Comparison of ENCODE assay signal across 8 cellular contexts in the genomic region with DNA sequence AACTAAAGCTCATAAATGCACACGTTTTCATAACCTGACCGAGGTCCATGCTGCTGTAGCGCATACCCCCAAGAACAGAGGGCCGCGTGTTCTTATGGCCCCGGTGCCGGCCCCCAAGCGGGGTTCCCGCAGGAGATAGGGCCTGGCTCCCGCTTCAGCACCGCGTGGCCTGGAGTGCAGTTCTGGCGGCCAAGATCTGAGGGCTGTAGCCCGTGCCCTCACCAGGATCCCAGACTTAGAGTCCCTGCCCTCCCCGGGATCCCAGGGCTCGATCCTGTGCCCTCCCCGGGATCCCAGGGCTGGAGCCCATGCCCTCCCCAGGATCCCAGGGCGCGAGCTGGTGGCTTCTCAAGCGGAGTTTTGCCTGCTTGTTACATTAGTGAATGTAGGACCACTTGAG. TPM values are rescaled to one million over a fixed set of nuclear protein-coding genes. Genes with fewer than 3 reads are reported as not detected.
DNase-seq lines count a peak whose midpoint lies in the region; ATAC-seq, FAIRE-seq and TF ChIP-seq lines count a peak whose summit lies in the region.

No MANE protein-coding gene starts in this region.

- no peaks in the 10 kb centered on the region for H3K27me3 ChIP-seq in GM06990 (replicated peaks; ENCODE audit: control insufficient read depth, insufficient read depth, low read length)
- H3K27me3 ChIP-seq in Peyer's patch = no peaks in the 10 kb centered on the region
- H3K27me3 ChIP-seq in pancreas = no peaks in the 10 kb centered on the region

- DNase-seq in GM06990 (ENCODE audit: extremely low read depth, insufficient read length) (no peak), Peyer's patch (no peak), epithelial cell of proximal tubule (ENCODE audit: low read depth) (no peak), pancreas (no peak), NCI-H1930 (lab: John Stamatoyannopoulos, UW) (no peak), HTR-8/SVneo (ENCODE audit: insufficient read length, low spot score) (no peak), DMS114 treated with DMSO at 0.1 percent for 48 hours (lab: John Stamatoyannopoulos, UW; ENCODE audit: unreplicated experiment) (no peak)

- H3K4me1 ChIP-seq in Peyer's patch (peaks cover 4 to 25% (median 13%) of the 10 kb centered on the region in 4 donors), pancreas (peaks cover 8 to 15% (median 13%) of the 10 kb centered on the region in 3 donors)

- 11 to 16% methylated on average over 20 of the region's 20 CpGs for WGBS in pancreas, 2 donors

- H3K36me3 ChIP-seq in GM06990 (ENCODE audit: control insufficient read depth, insufficient read depth, low read length) (peaks cover 4% of the 10 kb centered on the region), Peyer's patch (peaks cover 0 to 15% (median 0%) of the 10 kb centered on the region in 3 donors), pancreas (peaks cover 0 to 3% (median 0%) of the 10 kb centered on the region in 3 donors)

- H3K9me3 ChIP-seq in Peyer's patch = no peaks in the 10 kb centered on the region
- H3K9me3 ChIP-seq in pancreas = no peaks in the 10 kb centered on the region

- ATAC-seq in pancreas (no peak), GM18861 (IDR thresholded peaks at IDR 0.05; ENCODE audit: unreplicated experiment) (no peak)

- no peak for TF ChIP-seq POLR2A in Peyer's patch (IDR thresholded peaks at IDR 0.05)

- no peak for FAIRE-seq in pancreas (lab: Jason Lieb, UNC)
- FAIRE-seq in HTR-8/SVneo (lab: Jason Lieb, UNC) = no peak

- TF ChIP-seq CTCF in GM06990 (IDR thresholded peaks at IDR 0.05; ENCODE audit: insufficient read depth, low read length, poor library complexity, severe bottlenecking) = no peak
- TF ChIP-seq CTCF in Peyer's patch (IDR thresholded peaks at IDR 0.05) = no peak
- no peak for TF ChIP-seq CTCF in epithelial cell of proximal tubule (conservative IDR thresholded peaks at IDR 0.05; ENCODE audit: low read depth, low read length)
- no peak for TF ChIP-seq CTCF in pancreas (IDR thresholded peaks at IDR 0.05)

- peak overlapping the region; percentile 77 for H3K4me3 ChIP-seq in GM06990 (replicated peaks; ENCODE audit: low read depth, low read length)
- H3K4me3 ChIP-seq in Peyer's patch = peak overlapping the region; percentile 66 to 98 (median 90)
- H3K4me3 ChIP-seq in epithelial cell of proximal tubule (ENCODE audit: low read depth, low read length) = peak overlapping the region; percentile 95
- peak overlapping the region in 2 of 4 donors; percentile 96 for H3K4me3 ChIP-seq in pancreas

- H3K27ac ChIP-seq in Peyer's patch (peak overlapping the region; percentile 80 to 93 (median 90)), pancreas (peak overlapping the region in 3 of 4 donors; percentile 80 to 81 (median 81))

- intact Hi-C loops in pancreas (cut with DNase I) = no loop called here

RNA-seq across cellular contexts. Expression of gene GRPEL1, which starts 1.0 kb away (rescaled TPM):
- total RNA-seq in Peyer's patch = 10 to 100 TPM; 13.2 to 35.4 (median 17.8) TPM
- 45.8 and 52.7 TPM in 2 replicates for total RNA-seq in epithelial cell of proximal tubule
- total RNA-seq in pancreas = 10 to 100 TPM in 5 of 6 donors, 1 to 10 TPM in 1; 9.5 to 15.6 (median 11.3) TPM
- 10 to 100 TPM in 1 of 2 donors, 1 to 10 TPM in 1; 7.7 to 13.5 TPM for polyA plus RNA-seq in pancreas

RNA-seq across cellular contexts. Expression of gene TADA2B, which starts 25.7 kb away (rescaled TPM):
- 10 to 100 TPM; 23.1 to 31.4 (median 27.8) TPM for total RNA-seq in Peyer's patch
- total RNA-seq in epithelial cell of proximal tubule = 15.2 and 16.9 TPM in 2 replicates
- 10 to 100 TPM; 14.0 to 26.2 (median 19.7) TPM for total RNA-seq in pancreas
- 10 to 100 TPM in 1 of 2 donors, 1 to 10 TPM in 1; 9.6 to 11.0 TPM for polyA plus RNA-seq in pancreas
